In the genomic region with DNA sequence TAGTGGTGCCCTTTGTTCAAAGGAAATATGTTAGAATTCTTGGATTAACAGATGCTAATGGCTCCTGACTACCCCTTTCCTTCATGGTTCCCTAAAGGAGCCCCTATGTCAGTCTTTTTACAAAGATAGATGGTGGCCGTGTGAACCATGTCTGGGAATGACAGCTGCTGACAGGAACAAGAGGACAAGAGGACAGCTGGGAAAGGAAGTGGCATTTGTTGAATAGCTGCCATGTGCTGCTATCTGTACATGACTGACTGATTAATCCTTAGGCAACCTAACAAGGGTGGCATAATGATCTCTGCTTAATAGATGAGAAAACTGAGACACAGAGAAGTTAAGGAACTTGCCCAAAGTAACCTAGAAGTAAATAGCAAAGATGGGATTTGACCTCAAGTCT, we compare ENCODE assay signal across 20 cellular contexts.
"Had no signal": no experiment of that assay in that cellular context is flagged by ENCODE, and none has a peak within 500 bp of the region (broad histone marks: within the 10 kb centered on the region; RNA-seq: fewer than 3 reads in every experiment).

No MANE protein-coding gene starts in this region.

- DNase-seq: activated CD4-positive, alpha-beta T cell treated with anti-CD3 and anti-CD28 coated beads, Interleukin-2, amount 50 U/mL, for 4 hours; activated gamma-delta T cell; adrenal gland; effector memory CD8-positive, alpha-beta T cell; foreskin keratinocyte; glutamatergic neuron; mucosa of descending colon; naive thymus-derived CD8-positive, alpha-beta T cell; stimulated activated CD4-positive, alpha-beta T cell treated with anti-CD3 and anti-CD28 coated beads, Interleukin-12 subunit alpha, Interleukin-12 subunit beta, amount 100 ng/mL, for 4 hours; stimulated activated CD4-positive, alpha-beta T cell treated with anti-CD3 and anti-CD28 coated beads, Interleukin-1b, Interleukin-23, amount 100 ng/mL, for 48 hours; stimulated activated CD8-positive, alpha-beta memory T cell treated with anti-CD3 and anti-CD28 coated beads, Interleukin-4, amount 100 ng/mL, for 48 hours; stimulated activated naive CD4-positive, alpha-beta T cell; T-helper 17 cell; tibial artery; WERI-Rb-1 had no signal

- H3K27me3 ChIP-seq: adrenal gland, breast epithelium, foreskin keratinocyte, neutrophil, tibial artery had no signal

- H3K36me3 ChIP-seq: adrenal gland, breast epithelium, neutrophil, tibial artery, WERI-Rb-1 had no signal

- H3K4me1 Mint-ChIP-seq: T-helper 17 cell had no signal

- H3K27ac Mint-ChIP-seq: activated naive CD4-positive, alpha-beta T cell treated with anti-CD3 and anti-CD28 coated beads, Interleukin-2, amount 50 U/mL, for 72 hours; effector memory CD8-positive, alpha-beta T cell; naive thymus-derived CD8-positive, alpha-beta T cell; T-helper 17 cell had no signal

- H3K36me3 Mint-ChIP-seq: activated naive CD4-positive, alpha-beta T cell treated with anti-CD3 and anti-CD28 coated beads, Interleukin-2, amount 50 U/mL, for 72 hours; naive thymus-derived CD8-positive, alpha-beta T cell had no signal

- H3K27ac ChIP-seq: adrenal gland, breast epithelium, epithelial cell of prostate, foreskin keratinocyte, neutrophil, tibial artery, WERI-Rb-1 had no signal

- ATAC-seq: activated naive CD4-positive, alpha-beta T cell treated with anti-CD3 and anti-CD28 coated beads, Interleukin-2, amount 50 U/mL, for 72 hours; effector memory CD8-positive, alpha-beta T cell; foreskin keratinocyte; left lobe of liver; mucosa of descending colon; naive thymus-derived CD8-positive, alpha-beta T cell; T-helper 17 cell had no signal

- H3K4me1 ChIP-seq: adrenal gland, breast epithelium, tibial artery had no signal

- H3K4me3 ChIP-seq: adrenal gland, breast epithelium, mucosa of descending colon, tibial artery had no signal

- H3K9me3 ChIP-seq: adrenal gland, breast epithelium, mucosa of descending colon, neutrophil had no signal

- H3K9me3 Mint-ChIP-seq: effector memory CD8-positive, alpha-beta T cell had no signal

- H3K4me3 Mint-ChIP-seq: effector memory CD8-positive, alpha-beta T cell; naive thymus-derived CD8-positive, alpha-beta T cell; T-helper 17 cell had no signal
